Comparison of ENCODE assay signal across 9 cellular contexts in genomic region chr1:211378844-211379243, GRCh38. TPM values are rescaled to one million over a fixed set of nuclear protein-coding genes. Genes with fewer than 3 reads are reported as not detected.
A peak's percentile ranks its signal among the peaks of the same experiment; 100 is the strongest.
DNase-seq lines count a peak whose midpoint lies in the region; ATAC-seq and TF ChIP-seq lines count a peak whose summit lies in the region.
"Had no signal": no experiment of that assay in that cellular context is flagged by ENCODE, and none has a peak within 500 bp of the region (broad histone marks: within the 10 kb centered on the region; RNA-seq: fewer than 3 reads in every experiment).

No MANE protein-coding gene starts in this region.

- no peaks in the 10 kb centered on the region for H3K9me3 Mint-ChIP-seq in CD8-positive, alpha-beta T cell
- no peaks in the 10 kb centered on the region for H3K9me3 Mint-ChIP-seq in nephron progenitor cell

- intact Hi-C loops in CD8-positive, alpha-beta T cell (cut with DNase I, micrococcal nuclease): no loop called here
- intact Hi-C loops in mammary epithelial cell (cut with micrococcal nuclease): no loop called here

- peaks cover 18% of the 10 kb centered on the region for H3K4me1 Mint-ChIP-seq in CD8-positive, alpha-beta T cell (ENCODE audit: low read depth)
- H3K4me1 Mint-ChIP-seq in nephron progenitor cell: peaks cover 56% of the 10 kb centered on the region

- no TSS peak for BruUV-seq in mammary epithelial cell (replicated peaks; lab: Mats Ljungman, UMichigan)

- no peaks in the 10 kb centered on the region for H3K9me3 ChIP-seq in CD8-positive, alpha-beta T cell (ENCODE audit: low read length)
- no peaks in the 10 kb centered on the region for H3K9me3 ChIP-seq in mammary epithelial cell (replicated peaks; ENCODE audit: insufficient read depth, low read length)

- no peaks in the 10 kb centered on the region for H3K27me3 Mint-ChIP-seq in CD8-positive, alpha-beta T cell (ENCODE audit: low read depth)
- no peaks in the 10 kb centered on the region for H3K27me3 Mint-ChIP-seq in nephron progenitor cell (ENCODE audit: low read depth, poor library complexity)

- peaks cover 45% of the 10 kb centered on the region for H3K36me3 Mint-ChIP-seq in CD8-positive, alpha-beta T cell
- peaks cover 5% of the 10 kb centered on the region for H3K36me3 Mint-ChIP-seq in nephron progenitor cell (ENCODE audit: low read depth)

- no peak overlapping the region for H2AFZ ChIP-seq in mammary epithelial cell (ENCODE audit: low read depth, low read length)

- no peak overlapping the region for H3K4me2 ChIP-seq in mammary epithelial cell (ENCODE audit: insufficient read depth, low read depth, low read length)

- H3K27ac ChIP-seq in CD8-positive, alpha-beta T cell (ENCODE audit: low read depth, low read length): no peak overlapping the region
- no peak overlapping the region for H3K27ac ChIP-seq in mammary epithelial cell (ENCODE audit: insufficient read depth, low read depth, low read length)

- 64% methylated on average over 4 of the region's 4 CpGs for WGBS in mammary epithelial cell (ENCODE audit: low coverage, missing lambda C conversion rate)

- no peak overlapping the region for H3K4me3 Mint-ChIP-seq in CD8-positive, alpha-beta T cell
- H3K4me3 Mint-ChIP-seq in nephron progenitor cell: no peak overlapping the region

- H3K9ac ChIP-seq in mammary epithelial cell (ENCODE audit: insufficient read depth, low read length): no peak overlapping the region

- in situ Hi-C loops in mammary epithelial cell (cut with MboI; ENCODE audit: low sequenced_read_pairs in 2 of 2): no loop called here

- dilution Hi-C loops in mammary epithelial cell (cut with HindIII; ENCODE audit: low sequenced_read_pairs): no loop called here

- no peak for TF ChIP-seq CTCF in CD8-positive, alpha-beta T cell (IDR thresholded peaks at IDR 0.05)
- TF ChIP-seq CTCF in mammary epithelial cell (conservative IDR thresholded peaks at IDR 0.05 in 1 of 2, IDR thresholded peaks at IDR 0.05 in 1 of 2; ENCODE audit: extremely low read depth in 1 of 2, insufficient read depth in 1 of 2, low read depth in 1 of 2, low read length in 2 of 2): no peak
- no peak for TF ChIP-seq CTCF in nephron progenitor cell (IDR thresholded peaks at IDR 0.05)

- POLR2A ChIA-PET in CD8-positive, alpha-beta T cell (lab: Charles Lee): no interaction called here

- peaks cover 8% of the 10 kb centered on the region for H3K4me1 ChIP-seq in CD8-positive, alpha-beta T cell (ENCODE audit: insufficient read depth, low read length)
- H3K4me1 ChIP-seq in mammary epithelial cell (ENCODE audit: insufficient read depth, low read length): peaks cover 13% of the 10 kb centered on the region

- no peak overlapping the region for H3K4me3 ChIP-seq in CD8-positive, alpha-beta T cell (ENCODE audit: low read depth, low read length)
- no peak overlapping the region for H3K4me3 ChIP-seq in mammary epithelial cell (replicated peaks in 1 of 3; ENCODE audit: insufficient read depth in 1 of 3, low read depth in 2 of 3, low read length in 3 of 3)

- no peaks in the 10 kb centered on the region for H4K20me1 ChIP-seq in mammary epithelial cell (ENCODE audit: insufficient read depth, low read length)

- DNase-seq in CD8-positive, alpha-beta T cell: no peak
- DNase-seq in M059J (ENCODE audit: low read depth) (peak; percentile 78), mammary epithelial cell (peak; percentile 61), nephron progenitor cell (no peak), NCI-H748 (lab: John Stamatoyannopoulos, UW; ENCODE audit: unreplicated experiment) (no peak)
- no peak for DNase-seq in stimulated activated CD4-positive, alpha-beta T cell treated with anti-CD3 and anti-CD28 coated beads, Interleukin-2, amount 100 ng/mL, for 48 hours
- DNase-seq: NCI-H2227 treated with DMSO at 0.1 percent for 48 hours had no signal

- no peaks in the 10 kb centered on the region for H3K27me3 ChIP-seq in CD8-positive, alpha-beta T cell (ENCODE audit: insufficient read depth, low read length)
- H3K27me3 ChIP-seq in mammary epithelial cell (ENCODE audit: insufficient read depth, low read length): no peaks in the 10 kb centered on the region

- peaks cover 8% of the 10 kb centered on the region for H3K79me2 ChIP-seq in mammary epithelial cell (ENCODE audit: insufficient read depth, low read length)

- H3K36me3 ChIP-seq in CD8-positive, alpha-beta T cell (ENCODE audit: insufficient read depth, low read length): peaks cover 3% of the 10 kb centered on the region
- no peaks in the 10 kb centered on the region for H3K36me3 ChIP-seq in mammary epithelial cell (ENCODE audit: insufficient read depth, low read length)

- CTCF ChIA-PET in CD8-positive, alpha-beta T cell (lab: Charles Lee): interaction anchor here (0.7 kb wide), 1 partner anchor 55 kb away, joined by 3 read pairs; no protein-coding TSS in a partner anchor
- CTCF ChIA-PET in mammary epithelial cell (lab: Charles Lee; ENCODE audit: low non-redundant PET): no interaction called here

- no peak for ATAC-seq in CD8-positive, alpha-beta T cell
- ATAC-seq in HG03039 (IDR thresholded peaks at IDR 0.05; ENCODE audit: unreplicated experiment) (no peak), GM21515 (IDR thresholded peaks at IDR 0.05; ENCODE audit: unreplicated experiment) (no peak)

- peak overlapping the region; percentile 30 for H3K27ac Mint-ChIP-seq in CD8-positive, alpha-beta T cell
- peak overlapping the region; percentile 70 for H3K27ac Mint-ChIP-seq in nephron progenitor cell

RNA-seq across cellular contexts. Expression of gene TRAF5, which starts 52.2 kb away (rescaled TPM):
- 10 to 100 TPM; 20.5 to 24.0 TPM for total RNA-seq in CD8-positive, alpha-beta T cell
- total RNA-seq in M059J (2014; rRNA removed; shearing (Covaris generic)): 1.5 and 3.1 TPM in 2 replicates
- 1 to 10 TPM; 2.2 to 9.0 TPM for total RNA-seq in mammary epithelial cell
- 1.7 TPM for polyA plus RNA-seq in mammary epithelial cell
- polyA minus RNA-seq in mammary epithelial cell: 2.5 TPM

Comparison
In these comparisons a context has a peak if more than half of its experiments do, and no peak if none do; other contexts are left out.
1. DNase-seq: peak in M059J (single experiment) and mammary epithelial cell (single experiment); none in CD8-positive, alpha-beta T cell (0 of 7), nephron progenitor cell (single experiment), stimulated activated CD4-positive, alpha-beta T cell treated with anti-CD3 and anti-CD28 coated beads, Interleukin-2, amount 100 ng/mL, for 48 hours (0 of 2) and NCI-H748 (single experiment).